In genomic region chr6:137216106-137216505, GRCh38 we compare ENCODE assay signal across 9 cellular contexts. TPM values are rescaled to one million over a fixed set of nuclear protein-coding genes. Genes with fewer than 3 reads are reported as not detected.
DNase-seq lines count a peak whose midpoint lies in the region; ATAC-seq and TF ChIP-seq lines count a peak whose summit lies in the region.
"Had no signal": no experiment of that assay in that cellular context is flagged by ENCODE, and none has a peak within 500 bp of the region (broad histone marks: within the 10 kb centered on the region; RNA-seq: fewer than 3 reads in every experiment).

No MANE protein-coding gene starts in this region.

- no peaks in the 10 kb centered on the region for H3K9me3 ChIP-seq in HEK293 (ENCODE audit: control insufficient read depth, insufficient read depth, low read depth, low read length)
- no peaks in the 10 kb centered on the region for H3K9me3 ChIP-seq in right lobe of liver
- H3K9me3 ChIP-seq in subcutaneous abdominal adipose tissue (ENCODE audit: control insufficient read depth in 5 of 5, low read length in 5 of 5), result no peaks in the 10 kb centered on the region

- no peaks in the 10 kb centered on the region for H3K27me3 ChIP-seq in right lobe of liver
- H3K27me3 ChIP-seq in subcutaneous abdominal adipose tissue (ENCODE audit: control insufficient read depth in 5 of 5, insufficient read depth in 4 of 5, low read length in 5 of 5), result no peaks in the 10 kb centered on the region

- ATAC-seq in right lobe of liver (no peak), GM19463 (IDR thresholded peaks at IDR 0.05; ENCODE audit: unreplicated experiment) (no peak)
- ATAC-seq: stimulated activated naive CD8-positive, alpha-beta T cell treated with anti-CD3 and anti-CD28 coated beads, Interleukin-15, Interleukin-2, amounts not matched to agents 100 U/mL and 50 U/mL, for 24 hours had no signal

- intact Hi-C loops in right lobe of liver (cut with DNase I), result no loop called here

- DNase-seq in amniotic epithelial cell (ENCODE audit: low read depth) (peak; percentile 42), right lobe of liver (no peak), H4 (ENCODE audit: low spot score) (no peak), germinal center (ENCODE audit: low spot score) (no peak)
- DNase-seq in activated CD4-positive, alpha-beta T cell treated with anti-CD3 and anti-CD28 coated beads, Interleukin-2, amount 50 U/mL, for 4 hours, result no peak
- DNase-seq: stimulated activated naive CD8-positive, alpha-beta T cell treated with anti-CD3 and anti-CD28 coated beads, Interleukin-15, Interleukin-2, amounts not matched to agents 100 U/mL and 50 U/mL, for 24 hours had no signal

- no peak overlapping the region for H3K4me3 ChIP-seq in HEK293 (ENCODE audit: low read depth, low read length)
- peak overlapping the region; percentile 76 to 84 (median 79) for H3K4me3 ChIP-seq in right lobe of liver
- H3K4me3 ChIP-seq in subcutaneous abdominal adipose tissue (ENCODE audit: low read depth in 1 of 5, low read length in 5 of 5), result peak overlapping the region; percentile 83 to 100 (median 98)

- H3K9ac ChIP-seq in subcutaneous abdominal adipose tissue (ENCODE audit: low read length in 5 of 5), result peak overlapping the region; percentile 97 to 100 (median 99)

- H3K4me1 ChIP-seq in HEK293 (ENCODE audit: control insufficient read depth, insufficient read depth, low read length) (peaks cover 10% of the 10 kb centered on the region), right lobe of liver (peaks cover 0 to 71% (median 17%) of the 10 kb centered on the region in 4 donors), subcutaneous abdominal adipose tissue (ENCODE audit: control insufficient read depth in 5 of 5, insufficient read depth in 5 of 5, low read length in 5 of 5) (peaks cover 22 to 82% (median 73%) of the 10 kb centered on the region in 5 donors)

- POLR2A ChIA-PET in HEK293 (lab: Yijun Ruan, JAX), result no interaction called here

- H3K36me3 ChIP-seq in HEK293 (ENCODE audit: control insufficient read depth in 2 of 2, insufficient read depth in 1 of 2, low read length in 2 of 2) (peaks cover 0 to 3% of the 10 kb centered on the region in 2 experiments; a peak in 1 of 3 replicates), right lobe of liver (no peaks in the 10 kb centered on the region), subcutaneous abdominal adipose tissue (ENCODE audit: control insufficient read depth in 5 of 5, insufficient read depth in 5 of 5, low read length in 5 of 5) (no peaks in the 10 kb centered on the region)

- no peak for TF ChIP-seq POLR2A in right lobe of liver (IDR thresholded peaks at IDR 0.05)

- no peak overlapping the region for H3K27ac ChIP-seq in HEK293 (ENCODE audit: extremely low read depth, low read depth, low read length)
- peak overlapping the region in 2 of 3 donors; percentile 97 to 99 for H3K27ac ChIP-seq in right lobe of liver
- peak overlapping the region; percentile 100 for H3K27ac ChIP-seq in subcutaneous abdominal adipose tissue (ENCODE audit: low read depth, low read length)

- CTCF ChIA-PET in HEK293 (lab: Yijun Ruan, JAX), result interaction anchor here (0.8 to 0.9 kb wide), 2 partner anchors 27 to 119 kb away, joined by 3 read pairs; no protein-coding TSS in a partner anchor

- TF ChIP-seq CTCF in HEK293 (tag by site-specific recombination; IDR thresholded peaks at IDR 0.05), result no peak
- TF ChIP-seq CTCF in right lobe of liver (IDR thresholded peaks at IDR 0.05), result no peak

TF ChIP-seq in HEK293, 187 proteins besides CTCF, POLR2A, EP300 and RAD21:
- TF ChIP-seq PRDM1 (tag by site-specific recombination; IDR thresholded peaks at IDR 0.05) (peak; percentile 33; the same call in 1 of the 2 replicates), ZBTB11 (tag by site-specific recombination; conservative IDR thresholded peaks at IDR 0.05; ENCODE audit: low read depth) (no peak), OVOL3 (tag by site-specific recombination; IDR thresholded peaks at IDR 0.05) (no peak)
TF ChIP-seq in HEK293: peak in this region for 1.

RNA-seq across cellular contexts. Expression of gene IFNGR1, which starts 3.1 kb away (rescaled TPM):
- total RNA-seq in right lobe of liver, result 10 to 100 TPM; 25.8 to 88.8 (median 37.4) TPM
- 21.9 and 39.1 TPM in 2 replicates for total RNA-seq in H4 (2014; rRNA removed; shearing (Covaris generic))

RNA-seq across cellular contexts. Expression of gene IL22RA2, which starts 42.7 kb away (rescaled TPM):
- total RNA-seq in right lobe of liver, result not detected
- total RNA-seq in H4 (2014; rRNA removed; shearing (Covaris generic)), result not detected in 2 replicates
